Comparison of ENCODE assay signal across 1 cellular context in the genomic region with DNA sequence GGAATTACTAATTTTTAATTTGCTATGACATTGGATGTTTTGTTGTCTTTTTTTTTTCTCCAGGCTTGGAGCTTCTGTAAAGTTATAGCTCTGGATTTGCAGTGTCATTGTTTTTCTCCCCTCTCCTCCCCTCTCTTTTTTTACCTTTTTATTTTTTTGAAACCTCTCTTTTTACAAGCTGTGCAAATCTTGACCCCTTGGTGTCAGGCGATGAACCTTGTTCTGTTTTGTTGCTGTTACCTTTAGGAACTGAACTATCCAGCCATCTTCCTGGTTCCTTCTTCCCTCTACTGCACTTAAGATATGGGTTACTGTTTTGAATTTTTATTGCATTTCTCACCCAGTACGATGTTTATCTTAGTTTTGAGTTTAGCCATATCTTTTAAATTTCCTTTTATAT.
TF ChIP-seq lines count a peak whose summit lies in the region.

No MANE protein-coding gene starts in this region.

TF ChIP-seq in GM23338, 12 proteins besides CTCF, POLR2A, EP300 and RAD21 (continued from another document):
- TF ChIP-seq, protein P1, sequence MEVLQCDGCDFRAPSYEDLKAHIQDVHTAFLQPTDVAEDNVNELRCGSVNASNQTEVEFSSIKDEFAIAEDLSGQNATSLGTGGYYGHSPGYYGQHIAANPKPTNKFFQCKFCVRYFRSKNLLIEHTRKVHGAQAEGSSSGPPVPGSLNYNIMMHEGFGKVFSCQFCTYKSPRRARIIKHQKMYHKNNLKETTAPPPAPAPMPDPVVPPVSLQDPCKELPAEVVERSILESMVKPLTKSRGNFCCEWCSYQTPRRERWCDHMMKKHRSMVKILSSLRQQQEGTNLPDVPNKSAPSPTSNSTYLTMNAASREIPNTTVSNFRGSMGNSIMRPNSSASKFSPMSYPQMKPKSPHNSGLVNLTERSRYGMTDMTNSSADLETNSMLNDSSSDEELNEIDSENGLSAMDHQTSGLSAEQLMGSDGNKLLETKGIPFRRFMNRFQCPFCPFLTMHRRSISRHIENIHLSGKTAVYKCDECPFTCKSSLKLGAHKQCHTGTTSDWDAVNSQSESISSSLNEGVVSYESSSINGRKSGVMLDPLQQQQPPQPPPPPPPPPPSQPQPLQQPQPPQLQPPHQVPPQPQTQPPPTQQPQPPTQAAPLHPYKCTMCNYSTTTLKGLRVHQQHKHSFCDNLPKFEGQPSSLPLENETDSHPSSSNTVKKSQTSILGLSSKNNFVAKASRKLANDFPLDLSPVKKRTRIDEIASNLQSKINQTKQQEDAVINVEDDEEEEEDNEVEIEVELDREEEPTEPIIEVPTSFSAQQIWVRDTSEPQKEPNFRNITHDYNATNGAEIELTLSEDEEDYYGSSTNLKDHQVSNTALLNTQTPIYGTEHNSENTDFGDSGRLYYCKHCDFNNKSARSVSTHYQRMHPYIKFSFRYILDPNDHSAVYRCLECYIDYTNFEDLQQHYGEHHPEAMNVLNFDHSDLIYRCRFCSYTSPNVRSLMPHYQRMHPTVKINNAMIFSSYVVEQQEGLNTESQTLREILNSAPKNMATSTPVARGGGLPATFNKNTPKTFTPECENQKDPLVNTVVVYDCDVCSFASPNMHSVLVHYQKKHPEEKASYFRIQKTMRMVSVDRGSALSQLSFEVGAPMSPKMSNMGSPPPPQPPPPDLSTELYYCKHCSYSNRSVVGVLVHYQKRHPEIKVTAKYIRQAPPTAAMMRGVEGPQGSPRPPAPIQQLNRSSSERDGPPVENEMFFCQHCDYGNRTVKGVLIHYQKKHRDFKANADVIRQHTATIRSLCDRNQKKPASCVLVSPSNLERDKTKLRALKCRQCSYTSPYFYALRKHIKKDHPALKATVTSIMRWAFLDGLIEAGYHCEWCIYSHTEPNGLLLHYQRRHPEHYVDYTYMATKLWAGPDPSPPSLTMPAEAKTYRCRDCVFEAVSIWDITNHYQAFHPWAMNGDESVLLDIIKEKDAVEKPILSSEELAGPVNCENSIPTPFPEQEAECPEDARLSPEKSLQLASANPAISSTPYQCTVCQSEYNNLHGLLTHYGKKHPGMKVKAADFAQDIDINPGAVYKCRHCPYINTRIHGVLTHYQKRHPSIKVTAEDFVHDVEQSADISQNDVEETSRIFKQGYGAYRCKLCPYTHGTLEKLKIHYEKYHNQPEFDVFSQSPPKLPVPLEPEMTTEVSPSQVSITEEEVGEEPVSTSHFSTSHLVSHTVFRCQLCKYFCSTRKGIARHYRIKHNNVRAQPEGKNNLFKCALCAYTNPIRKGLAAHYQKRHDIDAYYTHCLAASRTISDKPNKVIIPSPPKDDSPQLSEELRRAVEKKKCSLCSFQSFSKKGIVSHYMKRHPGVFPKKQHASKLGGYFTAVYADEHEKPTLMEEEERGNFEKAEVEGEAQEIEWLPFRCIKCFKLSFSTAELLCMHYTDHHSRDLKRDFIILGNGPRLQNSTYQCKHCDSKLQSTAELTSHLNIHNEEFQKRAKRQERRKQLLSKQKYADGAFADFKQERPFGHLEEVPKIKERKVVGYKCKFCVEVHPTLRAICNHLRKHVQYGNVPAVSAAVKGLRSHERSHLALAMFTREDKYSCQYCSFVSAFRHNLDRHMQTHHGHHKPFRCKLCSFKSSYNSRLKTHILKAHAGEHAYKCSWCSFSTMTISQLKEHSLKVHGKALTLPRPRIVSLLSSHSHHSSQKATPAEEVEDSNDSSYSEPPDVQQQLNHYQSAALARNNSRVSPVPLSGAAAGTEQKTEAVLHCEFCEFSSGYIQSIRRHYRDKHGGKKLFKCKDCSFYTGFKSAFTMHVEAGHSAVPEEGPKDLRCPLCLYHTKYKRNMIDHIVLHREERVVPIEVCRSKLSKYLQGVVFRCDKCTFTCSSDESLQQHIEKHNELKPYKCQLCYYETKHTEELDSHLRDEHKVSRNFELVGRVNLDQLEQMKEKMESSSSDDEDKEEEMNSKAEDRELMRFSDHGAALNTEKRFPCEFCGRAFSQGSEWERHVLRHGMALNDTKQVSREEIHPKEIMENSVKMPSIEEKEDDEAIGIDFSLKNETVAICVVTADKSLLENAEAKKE (CRISPR knock-in tag; IDR thresholded peaks at IDR 0.05) = no peak
- TF ChIP-seq JUNB (IDR thresholded peaks at IDR 0.05; ENCODE audit: unreplicated experiment) (no peak), ZNF331 (CRISPR knock-in tag; IDR thresholded peaks at IDR 0.05; ENCODE audit: low read depth) (no peak), CREB1 (CRISPR knock-in tag; IDR thresholded peaks at IDR 0.05; ENCODE audit: low read depth) (no peak), NANOG (IDR thresholded peaks at IDR 0.05; ENCODE audit: borderline replicate concordance) (no peak)
- TF ChIP-seq, protein P2, sequence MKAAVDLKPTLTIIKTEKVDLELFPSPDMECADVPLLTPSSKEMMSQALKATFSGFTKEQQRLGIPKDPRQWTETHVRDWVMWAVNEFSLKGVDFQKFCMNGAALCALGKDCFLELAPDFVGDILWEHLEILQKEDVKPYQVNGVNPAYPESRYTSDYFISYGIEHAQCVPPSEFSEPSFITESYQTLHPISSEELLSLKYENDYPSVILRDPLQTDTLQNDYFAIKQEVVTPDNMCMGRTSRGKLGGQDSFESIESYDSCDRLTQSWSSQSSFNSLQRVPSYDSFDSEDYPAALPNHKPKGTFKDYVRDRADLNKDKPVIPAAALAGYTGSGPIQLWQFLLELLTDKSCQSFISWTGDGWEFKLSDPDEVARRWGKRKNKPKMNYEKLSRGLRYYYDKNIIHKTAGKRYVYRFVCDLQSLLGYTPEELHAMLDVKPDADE (IDR thresholded peaks at IDR 0.05) = no peak
- TF ChIP-seq, protein P3, sequence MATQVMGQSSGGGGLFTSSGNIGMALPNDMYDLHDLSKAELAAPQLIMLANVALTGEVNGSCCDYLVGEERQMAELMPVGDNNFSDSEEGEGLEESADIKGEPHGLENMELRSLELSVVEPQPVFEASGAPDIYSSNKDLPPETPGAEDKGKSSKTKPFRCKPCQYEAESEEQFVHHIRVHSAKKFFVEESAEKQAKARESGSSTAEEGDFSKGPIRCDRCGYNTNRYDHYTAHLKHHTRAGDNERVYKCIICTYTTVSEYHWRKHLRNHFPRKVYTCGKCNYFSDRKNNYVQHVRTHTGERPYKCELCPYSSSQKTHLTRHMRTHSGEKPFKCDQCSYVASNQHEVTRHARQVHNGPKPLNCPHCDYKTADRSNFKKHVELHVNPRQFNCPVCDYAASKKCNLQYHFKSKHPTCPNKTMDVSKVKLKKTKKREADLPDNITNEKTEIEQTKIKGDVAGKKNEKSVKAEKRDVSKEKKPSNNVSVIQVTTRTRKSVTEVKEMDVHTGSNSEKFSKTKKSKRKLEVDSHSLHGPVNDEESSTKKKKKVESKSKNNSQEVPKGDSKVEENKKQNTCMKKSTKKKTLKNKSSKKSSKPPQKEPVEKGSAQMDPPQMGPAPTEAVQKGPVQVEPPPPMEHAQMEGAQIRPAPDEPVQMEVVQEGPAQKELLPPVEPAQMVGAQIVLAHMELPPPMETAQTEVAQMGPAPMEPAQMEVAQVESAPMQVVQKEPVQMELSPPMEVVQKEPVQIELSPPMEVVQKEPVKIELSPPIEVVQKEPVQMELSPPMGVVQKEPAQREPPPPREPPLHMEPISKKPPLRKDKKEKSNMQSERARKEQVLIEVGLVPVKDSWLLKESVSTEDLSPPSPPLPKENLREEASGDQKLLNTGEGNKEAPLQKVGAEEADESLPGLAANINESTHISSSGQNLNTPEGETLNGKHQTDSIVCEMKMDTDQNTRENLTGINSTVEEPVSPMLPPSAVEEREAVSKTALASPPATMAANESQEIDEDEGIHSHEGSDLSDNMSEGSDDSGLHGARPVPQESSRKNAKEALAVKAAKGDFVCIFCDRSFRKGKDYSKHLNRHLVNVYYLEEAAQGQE (IDR thresholded peaks at IDR 0.05; ENCODE audit: unreplicated experiment) = no peak
